In the genomic region with DNA sequence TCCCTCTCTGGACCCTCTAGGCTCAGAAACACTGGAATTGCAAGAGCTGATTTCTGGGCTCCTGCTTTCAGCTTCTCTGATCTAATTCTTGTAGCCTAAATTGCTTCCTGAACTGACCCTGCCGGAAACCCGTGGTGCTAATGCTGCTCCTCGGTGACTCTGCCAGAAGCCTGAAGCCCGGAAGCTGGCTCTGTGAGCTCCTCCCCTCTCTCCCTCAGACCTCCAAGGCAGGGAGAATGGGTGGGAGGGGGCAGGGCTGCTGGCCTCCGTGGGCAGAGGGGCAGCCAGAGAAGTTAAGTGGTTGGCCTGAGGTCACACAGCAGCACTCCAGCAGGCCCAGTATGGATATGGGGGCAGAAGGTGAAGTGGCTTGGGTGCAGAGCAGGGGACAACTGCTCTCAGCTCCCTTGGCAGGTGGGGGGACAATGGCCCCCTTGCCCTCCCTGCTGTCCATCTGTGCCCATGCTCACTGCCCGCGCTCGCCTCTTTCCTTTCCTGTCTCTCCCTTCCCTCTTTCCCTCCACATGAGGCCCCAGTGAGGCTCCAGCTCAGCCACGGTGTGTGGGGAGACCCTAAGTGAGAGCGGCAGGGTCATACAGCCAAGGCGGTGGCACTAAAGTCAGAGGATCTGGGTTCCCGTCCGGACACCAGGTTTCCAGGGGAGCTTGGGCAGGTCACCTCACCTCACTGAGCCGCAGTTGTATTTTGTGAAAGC, we compare ENCODE assay signal across 9 cellular contexts. TPM values are rescaled to one million over a fixed set of nuclear protein-coding genes. Genes with fewer than 3 reads are reported as not detected.
DNase-seq lines count a peak whose midpoint lies in the region; ATAC-seq and TF ChIP-seq lines count a peak whose summit lies in the region.
"Had no signal": no experiment of that assay in that cellular context is flagged by ENCODE, and none has a peak within 500 bp of the region (broad histone marks: within the 10 kb centered on the region; RNA-seq: fewer than 3 reads in every experiment).

No MANE protein-coding gene starts in this region.

- H3K9ac ChIP-seq in fibroblast of lung (ENCODE audit: insufficient read depth, low read length): no peak overlapping the region

- CTCF ChIA-PET in CD8-positive, alpha-beta T cell (lab: Charles Lee): interaction anchor here (1.0 to 3.5 kb wide), 5 partner anchors 8 to 35 kb away, joined by 3 to 34 read pairs (median 5); no protein-coding TSS in a partner anchor
- CTCF ChIA-PET in MCF 10A (lab: Yijun Ruan, JAX): interaction anchor here (0.6 to 4.3 kb wide), 5 partner anchors 8 to 1028 kb away, joined by 3 to 47 read pairs (median 3); no protein-coding TSS in a partner anchor

- H3K4me3 ChIP-seq in CD8-positive, alpha-beta T cell (ENCODE audit: low read depth, low read length): peak overlapping the region; percentile 48
- H3K4me3 ChIP-seq in fibroblast of lung (replicated peaks in 1 of 4; ENCODE audit: control extremely low read depth in 1 of 4, insufficient read depth in 1 of 4, low read depth in 3 of 4, low read length in 4 of 4): no peak overlapping the region
- H3K4me3 ChIP-seq in sigmoid colon: no peak overlapping the region

- BruUV-seq in MCF 10A (replicated peaks; lab: Mats Ljungman, UMichigan): no TSS peak

- H3K9me3 Mint-ChIP-seq in CD8-positive, alpha-beta T cell: no peaks in the 10 kb centered on the region
- H3K9me3 Mint-ChIP-seq in MCF 10A (ENCODE audit: unreplicated experiment): peaks cover 12% of the 10 kb centered on the region

- H3K27me3 ChIP-seq in CD8-positive, alpha-beta T cell (ENCODE audit: insufficient read depth, low read length): no peaks in the 10 kb centered on the region
- H3K27me3 ChIP-seq in fibroblast of lung (ENCODE audit: control insufficient read depth, insufficient read depth, low read length): no peaks in the 10 kb centered on the region
- no peaks in the 10 kb centered on the region for H3K27me3 ChIP-seq in sigmoid colon

- H3K9me3 ChIP-seq in CD8-positive, alpha-beta T cell (ENCODE audit: low read length): no peaks in the 10 kb centered on the region
- no peaks in the 10 kb centered on the region for H3K9me3 ChIP-seq in fibroblast of lung (ENCODE audit: control insufficient read depth, insufficient read depth, low read depth, low read length)
- H3K9me3 ChIP-seq in sigmoid colon: no peaks in the 10 kb centered on the region

- intact Hi-C loops in CD8-positive, alpha-beta T cell (cut with DNase I, micrococcal nuclease): loop anchor here in 1 of 2 experiments (1.0 to 2.0 kb wide), 2 partner anchors 17 to 36 kb away; partner anchors contain the start of gene CAPN5
- intact Hi-C loops in sigmoid colon (cut with DNase I): no loop called here
- intact Hi-C loops in MCF 10A (cut with micrococcal nuclease): no loop called here

- no peak for TF ChIP-seq CTCF in CD8-positive, alpha-beta T cell (IDR thresholded peaks at IDR 0.05)
- no peak for TF ChIP-seq CTCF in fibroblast of lung (conservative IDR thresholded peaks at IDR 0.05 in 1 of 2, IDR thresholded peaks at IDR 0.05 in 1 of 2; ENCODE audit: low read depth in 1 of 2, low read length in 2 of 2)
- TF ChIP-seq CTCF in sigmoid colon (IDR thresholded peaks at IDR 0.05): no peak
- TF ChIP-seq CTCF in GM20000 (IDR thresholded peaks at IDR 0.05; ENCODE audit: extremely low read depth, missing control alignments): no peak
- no peak for TF ChIP-seq CTCF in MCF 10A (IDR thresholded peaks at IDR 0.05; ENCODE audit: unreplicated experiment)

- no peaks in the 10 kb centered on the region for H4K20me1 ChIP-seq in fibroblast of lung (ENCODE audit: control insufficient read depth, extremely low read depth, insufficient read depth, low read length)

- H3K4me3 Mint-ChIP-seq in CD8-positive, alpha-beta T cell: peak overlapping the region; percentile 75
- H3K4me3 Mint-ChIP-seq in MCF 10A (ENCODE audit: unreplicated experiment): no peak overlapping the region
- H3K4me3 Mint-ChIP-seq: activated B cell treated with CpG ODN at 0.5 μM for 24 hours had no signal

- peaks cover 3% of the 10 kb centered on the region for H3K36me3 Mint-ChIP-seq in CD8-positive, alpha-beta T cell
- no peaks in the 10 kb centered on the region for H3K36me3 Mint-ChIP-seq in MCF 10A (ENCODE audit: insufficient read depth, unreplicated experiment)

- peak; percentile 93 for ATAC-seq in CD8-positive, alpha-beta T cell
- ATAC-seq in HG03460 (IDR thresholded peaks at IDR 0.05; ENCODE audit: unreplicated experiment): no peak

- POLR2A ChIA-PET in CD8-positive, alpha-beta T cell (lab: Charles Lee): interaction anchor here (1.0 to 2.1 kb wide), 4 partner anchors 8 to 35 kb away, joined by 3 to 5 read pairs (median 4); partner anchors contain the start of gene CAPN5
- POLR2A ChIA-PET in MCF 10A (lab: Yijun Ruan, JAX): no interaction called here

- H3K27ac Mint-ChIP-seq in CD8-positive, alpha-beta T cell: peak overlapping the region; percentile 97
- no peak overlapping the region for H3K27ac Mint-ChIP-seq in MCF 10A (ENCODE audit: low read depth, unreplicated experiment)
- H3K27ac Mint-ChIP-seq: activated B cell treated with CpG ODN at 0.5 μM for 24 hours had no signal

- H3K4me1 ChIP-seq in CD8-positive, alpha-beta T cell (ENCODE audit: insufficient read depth, low read length): peaks cover 25% of the 10 kb centered on the region
- H3K4me1 ChIP-seq in fibroblast of lung (ENCODE audit: control insufficient read depth, extremely low read depth, insufficient read depth, low read length): peaks cover 12% of the 10 kb centered on the region
- peaks cover 0 to 25% (median 14%) of the 10 kb centered on the region in 4 donors for H3K4me1 ChIP-seq in sigmoid colon

- peak overlapping the region; percentile 73 for H3K27ac ChIP-seq in CD8-positive, alpha-beta T cell (ENCODE audit: low read depth, low read length)
- peak overlapping the region; percentile 22 for H3K27ac ChIP-seq in fibroblast of lung (ENCODE audit: insufficient read depth, low read length)
- H3K27ac ChIP-seq in sigmoid colon: peak overlapping the region; percentile 47 to 67 (median 56)

- H3K4me1 Mint-ChIP-seq in CD8-positive, alpha-beta T cell (ENCODE audit: low read depth): peaks cover 27% of the 10 kb centered on the region
- H3K4me1 Mint-ChIP-seq in MCF 10A (ENCODE audit: insufficient read depth, unreplicated experiment): no peaks in the 10 kb centered on the region

- H3K27me3 Mint-ChIP-seq in CD8-positive, alpha-beta T cell (ENCODE audit: low read depth): no peaks in the 10 kb centered on the region
- H3K27me3 Mint-ChIP-seq in MCF 10A (ENCODE audit: insufficient read depth, unreplicated experiment): no peaks in the 10 kb centered on the region
- H3K27me3 Mint-ChIP-seq: activated B cell treated with CpG ODN at 0.5 μM for 24 hours had no signal

- TF ChIP-seq EP300 in sigmoid colon (IDR thresholded peaks at IDR 0.05): no peak

- H2AFZ ChIP-seq in fibroblast of lung (ENCODE audit: low read length): peak overlapping the region; percentile 24

- H3K36me3 ChIP-seq in CD8-positive, alpha-beta T cell (ENCODE audit: insufficient read depth, low read length): no peaks in the 10 kb centered on the region
- H3K36me3 ChIP-seq in fibroblast of lung (ENCODE audit: control insufficient read depth, insufficient read depth, low read length): peaks cover 2% of the 10 kb centered on the region
- H3K36me3 ChIP-seq in sigmoid colon: peaks cover 0 to 14% (median 0%) of the 10 kb centered on the region in 4 donors

- 63 to 67% methylated on average over 14 of the region's 14 CpGs for WGBS in sigmoid colon, 2 donors

- no peak for TF ChIP-seq POLR2A in sigmoid colon (IDR thresholded peaks at IDR 0.05)

- peak in 6 of 7 experiments; percentile 38 to 76 (median 53) for DNase-seq in CD8-positive, alpha-beta T cell
- peak; percentile 19 to 26 for DNase-seq in activated CD4-positive, alpha-beta T cell treated with anti-CD3 and anti-CD28 coated beads, Interleukin-2, amount 50 U/mL, for 24 hours (ENCODE audit: low read depth in 1 of 2, low spot score in 1 of 2)
- DNase-seq in fibroblast of lung (ENCODE audit: low read depth in 2 of 2) (peak; percentile 25 to 26), sigmoid colon (peak; percentile 87), GM20000 (ENCODE audit: low spot score) (no peak), NCI-H774 (lab: John Stamatoyannopoulos, UW) (no peak), MCF 10A (ENCODE audit: unreplicated experiment) (no peak)
- DNase-seq: activated B cell treated with CpG ODN at 0.5 μM for 24 hours had no signal

- peaks cover 1% of the 10 kb centered on the region for H3K79me2 ChIP-seq in fibroblast of lung (ENCODE audit: control insufficient read depth, insufficient read depth, low read length)

- H3K4me2 ChIP-seq in fibroblast of lung (ENCODE audit: extremely low read depth, insufficient read depth, low read length): no peak overlapping the region

RNA-seq across cellular contexts. Expression of gene CAPN5, which starts 16.2 kb away (rescaled TPM):
- 1 to 10 TPM; 6.5 to 7.4 TPM for total RNA-seq in CD8-positive, alpha-beta T cell
- total RNA-seq in fibroblast of lung: 12.3 and 17.5 TPM in 2 replicates
- 20.4 and 29.0 TPM in 2 replicates for polyA plus RNA-seq in fibroblast of lung
- polyA plus RNA-seq in fibroblast of lung (2012): 21.9 and 30.1 TPM in 2 replicates
- 37.0 and 64.5 TPM in 2 replicates for polyA minus RNA-seq in fibroblast of lung (ENCODE audit: low replicate concordance)
- total RNA-seq in sigmoid colon: 10 to 100 TPM in 1 of 4 donors, 1 to 10 TPM in 3; 4.1 to 12.5 (median 6.7) TPM
- polyA plus RNA-seq in sigmoid colon: 100 to 1,000 TPM in 1 of 3 donors, 10 to 100 TPM in 2; 89.5 to 110 (median 90.8) TPM
- total RNA-seq in MCF 10A (2022): 0.26 and 0.49 TPM in 2 replicates

RNA-seq across cellular contexts. Expression of gene OMP, which starts 19.6 kb away (rescaled TPM):
- total RNA-seq in CD8-positive, alpha-beta T cell: 1 to 10 TPM in 1 of 2 experiments, not detected in 1; 1.1 TPM
- total RNA-seq in fibroblast of lung (0.51 and 0.83 TPM in 2 replicates), sigmoid colon (1 to 10 TPM in 1 of 4 donors, not detected in 3; 1.4 TPM), MCF 10A (2022) (not detected in 2 replicates)
- polyA plus RNA-seq in fibroblast of lung (not detected in 2 replicates), sigmoid colon (1 to 10 TPM in 1 of 3 donors, not detected in 2; 4.5 TPM)
- polyA plus RNA-seq in fibroblast of lung (2012): not detected in 2 replicates
- polyA minus RNA-seq in fibroblast of lung (ENCODE audit: low replicate concordance): not detected in 2 replicates
- total RNA-seq: activated B cell treated with CpG ODN at 0.5 μM for 24 hours had no signal

RNA-seq across cellular contexts. Expression of gene MYO7A, which starts 45.1 kb away (rescaled TPM):
- under 1 TPM; 0.28 to 0.30 TPM for total RNA-seq in CD8-positive, alpha-beta T cell
- 0.26 and 0.33 TPM in 2 replicates for total RNA-seq in fibroblast of lung
- 0.01 and 0.05 TPM in 2 replicates for polyA plus RNA-seq in fibroblast of lung
- 0.06 and 0.07 TPM in 2 replicates for polyA plus RNA-seq in fibroblast of lung (2012)
- not detected in 2 replicates for polyA minus RNA-seq in fibroblast of lung (ENCODE audit: low replicate concordance)
- total RNA-seq in sigmoid colon: 10 to 100 TPM in 2 of 4 donors, 1 to 10 TPM in 2; 7.7 to 12.8 (median 9.7) TPM
- polyA plus RNA-seq in sigmoid colon: 1 to 10 TPM; 1.8 to 3.6 (median 2.1) TPM
- total RNA-seq in MCF 10A (2022): 0.26 and 0.27 TPM in 2 replicates

RNA-seq across cellular contexts. Expression of gene B3GNT6, which starts 48.8 kb away (rescaled TPM):
- total RNA-seq in CD8-positive, alpha-beta T cell: not detected
- total RNA-seq in fibroblast of lung (not detected in 2 replicates), sigmoid colon (not detected), MCF 10A (2022) (not detected in 2 replicates)
- polyA plus RNA-seq in fibroblast of lung (not detected in 2 replicates), sigmoid colon (10 to 100 TPM; 14.4 to 29.7 (median 19.0) TPM)
- not detected in 2 replicates for polyA plus RNA-seq in fibroblast of lung (2012)
- not detected in 2 replicates for polyA minus RNA-seq in fibroblast of lung (ENCODE audit: low replicate concordance)
- total RNA-seq: activated B cell treated with CpG ODN at 0.5 μM for 24 hours had no signal

Comparison
In these comparisons a context has a peak if more than half of its experiments do, and no peak if none do; other contexts are left out.
1. DNase-seq: peak in CD8-positive, alpha-beta T cell (6 of 7), activated CD4-positive, alpha-beta T cell treated with anti-CD3 and anti-CD28 coated beads, Interleukin-2, amount 50 U/mL, for 24 hours (2 of 2), fibroblast of lung (2 of 2) and sigmoid colon (single experiment); none in GM20000 (single experiment), NCI-H774 (single experiment) and MCF 10A (single experiment).
2. H3K27ac ChIP-seq: peak in every context shown above with its lines; median percentile 73 in CD8-positive, alpha-beta T cell; 56 in sigmoid colon; 22 in fibroblast of lung.